ENCODE assay signal across 8 cellular contexts in the genomic region with DNA sequence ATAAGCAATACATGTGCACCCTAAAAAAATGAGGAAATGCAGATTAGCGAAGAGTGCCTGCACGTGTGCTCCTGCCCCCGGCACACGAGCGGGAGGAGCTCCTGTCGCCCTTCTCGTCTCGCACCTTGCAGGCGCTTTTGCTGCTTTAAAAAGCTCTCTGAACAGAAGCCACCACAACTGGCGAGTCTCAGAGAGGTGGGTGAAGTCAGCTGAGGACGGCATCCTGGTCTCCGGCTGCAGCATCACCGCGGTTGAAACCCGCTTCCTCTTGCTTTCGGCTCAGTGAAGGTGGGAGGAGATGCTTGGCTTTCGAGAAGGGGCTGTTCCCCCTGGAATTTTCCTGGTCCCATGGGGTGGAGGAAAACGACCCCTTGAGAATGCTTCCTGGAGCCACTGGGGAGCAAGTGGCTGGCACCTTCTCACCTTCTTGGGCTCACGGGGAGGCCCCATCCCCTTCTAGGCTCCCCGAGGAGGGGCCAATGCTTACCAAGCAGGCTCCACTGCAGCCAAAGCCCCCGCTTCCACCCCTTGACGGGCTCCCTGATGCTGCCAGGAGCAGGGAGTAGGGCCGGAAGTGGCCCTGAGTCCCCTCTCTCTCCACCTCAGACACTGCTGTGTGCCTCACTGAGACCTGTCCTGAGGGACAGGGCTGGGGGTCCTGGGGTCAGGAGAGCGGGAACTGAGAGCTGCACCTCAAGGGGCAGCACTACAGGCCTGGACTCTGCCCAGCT. TPM values are rescaled to one million over a fixed set of nuclear protein-coding genes. Genes with fewer than 3 reads are reported as not detected.
DNase-seq lines count a peak whose midpoint lies in the region; ATAC-seq, FAIRE-seq and TF ChIP-seq lines count a peak whose summit lies in the region.

No MANE protein-coding gene starts in this region.

- FAIRE-seq in H54 (lab: Jason Lieb, UNC): no peak

- peak overlapping the region; percentile 80 for H3K27ac ChIP-seq in CD8-positive, alpha-beta T cell (ENCODE audit: low read depth, low read length)
- no peak overlapping the region for H3K27ac ChIP-seq in RWPE1

- no peaks in the 10 kb centered on the region for H3K27me3 Mint-ChIP-seq in CD8-positive, alpha-beta T cell (ENCODE audit: low read depth)
- H3K27me3 Mint-ChIP-seq in activated naive CD4-positive, alpha-beta T cell treated with anti-CD3 and anti-CD28 coated beads, Interleukin-2, amount 50 U/mL, for 24 hours: no peaks in the 10 kb centered on the region

- peaks cover 72% of the 10 kb centered on the region for H3K4me1 ChIP-seq in CD8-positive, alpha-beta T cell (ENCODE audit: insufficient read depth, low read length)

- no peaks in the 10 kb centered on the region for H3K9me3 ChIP-seq in CD8-positive, alpha-beta T cell (ENCODE audit: low read length)

- H3K36me3 ChIP-seq in CD8-positive, alpha-beta T cell (ENCODE audit: insufficient read depth, low read length): no peaks in the 10 kb centered on the region

- peaks cover 56% of the 10 kb centered on the region for H3K4me1 Mint-ChIP-seq in CD8-positive, alpha-beta T cell (ENCODE audit: low read depth)
- peaks cover 53% of the 10 kb centered on the region for H3K4me1 Mint-ChIP-seq in activated naive CD4-positive, alpha-beta T cell treated with anti-CD3 and anti-CD28 coated beads, Interleukin-2, amount 50 U/mL, for 24 hours

- CTCF ChIA-PET in CD8-positive, alpha-beta T cell (lab: Charles Lee): interaction anchor here (0.7 to 2.9 kb wide), 5 partner anchors 9 to 150 kb away, joined by 3 to 12 read pairs (median 4); no protein-coding TSS in a partner anchor
- CTCF ChIA-PET in RWPE1 (lab: Yijun Ruan, JAX): no interaction called here

- H3K27me3 ChIP-seq in CD8-positive, alpha-beta T cell (ENCODE audit: insufficient read depth, low read length): no peaks in the 10 kb centered on the region

- peak overlapping the region; percentile 64 for H3K4me3 Mint-ChIP-seq in CD8-positive, alpha-beta T cell
- H3K4me3 Mint-ChIP-seq in activated naive CD4-positive, alpha-beta T cell treated with anti-CD3 and anti-CD28 coated beads, Interleukin-2, amount 50 U/mL, for 24 hours: peak overlapping the region; percentile 77

- intact Hi-C loops in CD8-positive, alpha-beta T cell (cut with DNase I, micrococcal nuclease): loop anchor here (1.0 to 5.0 kb wide), 5 partner anchors 9 to 121 kb away; a partner anchor contains a TSS

- no peaks in the 10 kb centered on the region for H3K36me3 Mint-ChIP-seq in CD8-positive, alpha-beta T cell
- H3K36me3 Mint-ChIP-seq in activated naive CD4-positive, alpha-beta T cell treated with anti-CD3 and anti-CD28 coated beads, Interleukin-2, amount 50 U/mL, for 24 hours: peaks cover 2% of the 10 kb centered on the region

- peak overlapping the region; percentile 29 for H3K4me3 ChIP-seq in CD8-positive, alpha-beta T cell (ENCODE audit: low read depth, low read length)

- TF ChIP-seq POLR2A in H54 (IDR thresholded peaks at IDR 0.05; ENCODE audit: low read depth, low read length): no peak

- ATAC-seq in CD8-positive, alpha-beta T cell: peak; percentile 88
- no peak for ATAC-seq in HG03460 (IDR thresholded peaks at IDR 0.05; ENCODE audit: unreplicated experiment)

- H3K9me3 Mint-ChIP-seq in CD8-positive, alpha-beta T cell: no peaks in the 10 kb centered on the region
- H3K9me3 Mint-ChIP-seq in activated naive CD4-positive, alpha-beta T cell treated with anti-CD3 and anti-CD28 coated beads, Interleukin-2, amount 50 U/mL, for 24 hours: no peaks in the 10 kb centered on the region

- peak overlapping the region; percentile 98 for H3K27ac Mint-ChIP-seq in CD8-positive, alpha-beta T cell
- peak overlapping the region; percentile 90 for H3K27ac Mint-ChIP-seq in activated naive CD4-positive, alpha-beta T cell treated with anti-CD3 and anti-CD28 coated beads, Interleukin-2, amount 50 U/mL, for 24 hours

- no peak for TF ChIP-seq CTCF in CD8-positive, alpha-beta T cell (IDR thresholded peaks at IDR 0.05)
- no peak for TF ChIP-seq CTCF in RWPE1 (conservative IDR thresholded peaks at IDR 0.05; ENCODE audit: low read depth)

- POLR2A ChIA-PET in CD8-positive, alpha-beta T cell (lab: Charles Lee): interaction anchor here (0.7 to 3.9 kb wide), 9 partner anchors 9 to 128 kb away, joined by 3 to 26 read pairs (median 3); a partner anchor contains a TSS
- POLR2A ChIA-PET in RWPE1 (lab: Yijun Ruan, JAX; ENCODE audit: low non-redundant PET): no interaction called here

- peak; percentile 61 to 95 (median 77) for DNase-seq in CD8-positive, alpha-beta T cell
- peak; percentile 66 for DNase-seq in T follicular helper cell (ENCODE audit: low read depth)
- peak; percentile 55 for DNase-seq in stimulated activated CD4-positive, alpha-beta T cell treated with anti-CD3 and anti-CD28 coated beads, Interleukin-15, amount 100 ng/mL, for 24 hours
- DNase-seq in H54 (ENCODE audit: insufficient read length, low spot score): no peak
- DNase-seq in RPMI8226: no peak
- no peak for DNase-seq in RWPE1 (ENCODE audit: low spot score)

RNA-seq across cellular contexts. Expression of a gene that starts 29.2 kb away (rescaled TPM):
- total RNA-seq in CD8-positive, alpha-beta T cell: 100 to 1,000 TPM; 175 to 178 TPM

RNA-seq across cellular contexts. Expression of a gene that starts 49.2 kb away (rescaled TPM):
- total RNA-seq in CD8-positive, alpha-beta T cell: 100 to 1,000 TPM; 154 TPM

RNA-seq across cellular contexts. Expression of a gene that starts 49.2 kb away (rescaled TPM):
- 1 to 10 TPM in 1 of 2 experiments, under 1 TPM in 1; 0.89 to 1.7 TPM for total RNA-seq in CD8-positive, alpha-beta T cell

Comparison
In these comparisons a context has a peak if more than half of its experiments do, and no peak if none do; other contexts are left out.
1. DNase-seq: peak in CD8-positive, alpha-beta T cell (7 of 7), T follicular helper cell (single experiment) and stimulated activated CD4-positive, alpha-beta T cell treated with anti-CD3 and anti-CD28 coated beads, Interleukin-15, amount 100 ng/mL, for 24 hours (single experiment); none in H54 (single experiment), RPMI8226 (single experiment) and RWPE1 (single experiment).